ENCODE assay signal across 1 cellular context in genomic region chr6:90008189-90008907, GRCh38.
TF ChIP-seq lines count a peak whose summit lies in the region.

No MANE protein-coding gene starts in this region.

TF ChIP-seq in WTC11, 78 proteins besides CTCF, POLR2A, EP300 and RAD21 (continued from another document):
- no peak for TF ChIP-seq ZBTB43 (CRISPR knock-in tag; IDR thresholded peaks at IDR 0.05)
- TF ChIP-seq ZBTB21 (CRISPR knock-in tag; IDR thresholded peaks at IDR 0.05; ENCODE audit: borderline replicate concordance) = no peak
